22 cellular contexts compared by ENCODE assay signal in genomic region chr16:55466209-55466608, GRCh38. TPM values are rescaled to one million over a fixed set of nuclear protein-coding genes. Genes with fewer than 3 reads are reported as not detected.
"Had no signal": no experiment of that assay in that cellular context is flagged by ENCODE, and none has a peak within 500 bp of the region (broad histone marks: within the 10 kb centered on the region; RNA-seq: fewer than 3 reads in every experiment).

No MANE protein-coding gene starts in this region.

- H3K27ac ChIP-seq: heart left ventricle, ovary, right atrium auricular region, suprapubic skin, thyroid gland, upper lobe of left lung, uterus had no signal

- H3K36me3 Mint-ChIP-seq: naive thymus-derived CD8-positive, alpha-beta T cell had no signal

- H3K4me3 ChIP-seq: heart left ventricle, mucosa of descending colon, ovary, right atrium auricular region, suprapubic skin, thyroid gland, upper lobe of left lung, uterus had no signal

- ATAC-seq: mucosa of descending colon; naive thymus-derived CD8-positive, alpha-beta T cell; stimulated activated naive CD8-positive, alpha-beta T cell treated with anti-CD3 and anti-CD28 coated beads, Interleukin-15, Interleukin-2, amounts not matched to agents 100 U/mL and 50 U/mL, for 24 hours had no signal

- H3K4me1 ChIP-seq: uterus had no signal

- H3K27ac Mint-ChIP-seq: naive thymus-derived CD8-positive, alpha-beta T cell had no signal

- H3K36me3 ChIP-seq: heart left ventricle, ovary, right atrium auricular region, suprapubic skin, thyroid gland, upper lobe of left lung, uterus had no signal

- FAIRE-seq: colon, endothelial cell of umbilical vein, frontal cortex, islet of Langerhans, small intestine had no signal

- H3K4me3 Mint-ChIP-seq: naive thymus-derived CD8-positive, alpha-beta T cell; neural crest cell had no signal

- H3K9me3 ChIP-seq: heart left ventricle, mucosa of descending colon, ovary, right atrium auricular region, suprapubic skin, thyroid gland, upper lobe of left lung, uterus had no signal

- H3K27me3 ChIP-seq: heart left ventricle, ovary, right atrium auricular region, suprapubic skin, thyroid gland, upper lobe of left lung, uterus had no signal

- DNase-seq: dermis blood vessel endothelial cell; erythroblast; heart left ventricle; hypothalamus; kidney glomerular epithelial cell; mucosa of descending colon; naive thymus-derived CD8-positive, alpha-beta T cell; nucleus accumbens; ovary; small intestine; stimulated activated CD4-positive, alpha-beta T cell treated with anti-CD3 and anti-CD28 coated beads, Interleukin-12 subunit alpha, Interleukin-12 subunit beta, amount 100 ng/mL, for 4 hours; stimulated activated naive CD8-positive, alpha-beta T cell treated with anti-CD3 and anti-CD28 coated beads, Interleukin-15, Interleukin-2, amounts not matched to agents 100 U/mL and 50 U/mL, for 24 hours; thyroid gland; upper lobe of left lung; uterus had no signal

- H3K9me3 Mint-ChIP-seq: naive thymus-derived CD8-positive, alpha-beta T cell; neural crest cell had no signal

RNA-seq across cellular contexts. Expression of gene MMP2, which starts 12.8 kb away (rescaled TPM):
- polyA plus RNA-seq: naive thymus-derived CD8-positive, alpha-beta T cell had no signal

RNA-seq across cellular contexts. Expression of gene LPCAT2, which starts 42.7 kb away (rescaled TPM):
- polyA plus RNA-seq: naive thymus-derived CD8-positive, alpha-beta T cell had no signal
